Comparison of ENCODE assay signal across 9 cellular contexts in the genomic region with DNA sequence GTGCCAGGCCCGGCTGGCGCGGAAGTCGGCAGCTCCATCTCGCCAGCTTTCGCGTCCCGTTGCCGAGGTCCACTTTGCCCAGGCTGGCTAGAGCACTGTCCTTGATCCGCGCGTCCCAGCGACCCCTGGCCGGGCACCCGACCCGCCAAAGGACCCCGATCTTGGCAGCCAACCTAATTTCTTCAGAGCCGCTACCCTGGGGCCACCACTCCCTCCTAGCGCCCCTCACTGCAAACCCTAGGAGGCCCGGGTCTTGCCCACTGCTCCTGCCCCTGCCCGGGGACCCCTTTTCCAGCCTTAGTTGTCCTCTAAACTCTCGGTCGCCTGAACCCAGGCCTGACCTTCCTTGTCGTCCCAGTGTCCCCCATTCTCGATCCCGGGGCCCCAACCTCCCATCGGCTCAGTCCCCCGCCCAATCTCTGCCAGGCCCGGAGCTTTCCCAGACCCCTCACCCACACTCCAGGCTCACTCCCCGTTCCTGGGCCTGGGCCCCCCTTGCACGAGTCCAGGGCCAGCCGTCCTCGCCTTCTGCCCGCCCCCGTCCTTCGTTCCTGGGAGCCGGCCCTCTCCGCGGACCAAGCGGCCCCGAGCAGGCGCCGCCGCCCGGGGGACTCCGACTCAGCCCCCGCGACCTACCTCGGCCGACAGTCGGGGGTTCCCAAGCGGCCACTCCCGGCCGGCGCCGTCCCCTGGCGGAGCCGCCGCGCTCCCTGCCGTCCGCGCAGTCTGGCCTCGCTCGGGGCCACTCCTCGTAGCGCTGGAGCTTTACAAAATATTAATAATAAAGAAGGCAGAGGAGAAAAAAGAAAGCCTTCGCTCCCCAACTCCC. TPM values are rescaled to one million over a fixed set of nuclear protein-coding genes. Genes with fewer than 3 reads are reported as not detected.
A peak's percentile ranks its signal among the peaks of the same experiment; 100 is the strongest.
DNase-seq lines count a peak whose midpoint lies in the region; ATAC-seq and FAIRE-seq lines count a peak whose summit lies in the region.
"Had no signal": no experiment of that assay in that cellular context is flagged by ENCODE, and none has a peak within 500 bp of the region (broad histone marks: within the 10 kb centered on the region; RNA-seq: fewer than 3 reads in every experiment).

No MANE protein-coding gene starts in this region.

- H3K36me3 Mint-ChIP-seq in T-helper 1 cell treated with Interleukin-12 subunit alpha and Interleukin-12 subunit beta and Interleukin-4 antibody, amounts not matched to agents 30 μg/mL and 1 μg/mL, for 36 hours (ENCODE audit: low read depth), result peaks cover 2% of the 10 kb centered on the region
- H3K36me3 Mint-ChIP-seq in activated CD4-positive, alpha-beta memory T cell treated with anti-CD3 and anti-CD28 coated beads for 36 hours, result no peaks in the 10 kb centered on the region

- DNase-seq in T-helper 1 cell, result no peak
- no peak for DNase-seq in activated CD4-positive, alpha-beta memory T cell treated with anti-CD3 and anti-CD28 coated beads for 36 hours
- no peak for DNase-seq in stimulated activated naive CD8-positive, alpha-beta T cell treated with anti-CD3 and anti-CD28 coated beads, Interleukin-15, amount 100 ng/mL, for 72 hours
- DNase-seq in pons (ENCODE audit: low spot score), result no peak
- DNase-seq in globus pallidus (ENCODE audit: low spot score), result no peak
- DNase-seq in HTR-8/SVneo (ENCODE audit: insufficient read length, low spot score), result no peak
- DNase-seq: hippocampal formation had no signal

- H3K4me3 ChIP-seq in iPS-18c (ENCODE audit: insufficient read depth, low read depth, low read length), result peak overlapping the region; percentile 49

- peak overlapping the region; percentile 25 for H3K4me3 Mint-ChIP-seq in T-helper 1 cell treated with Interleukin-12 subunit alpha and Interleukin-12 subunit beta and Interleukin-4 antibody, amounts not matched to agents 30 μg/mL and 1 μg/mL, for 36 hours
- peak overlapping the region; percentile 13 for H3K4me3 Mint-ChIP-seq in activated CD4-positive, alpha-beta memory T cell treated with anti-CD3 and anti-CD28 coated beads for 36 hours
- H3K4me3 Mint-ChIP-seq in stimulated activated naive CD8-positive, alpha-beta T cell treated with anti-CD3 and anti-CD28 coated beads, Interleukin-15, amount 100 ng/mL, for 72 hours, result peak overlapping the region; percentile 63 to 71

- no peak for FAIRE-seq in HTR-8/SVneo (lab: Jason Lieb, UNC)

- H3K9me3 Mint-ChIP-seq in T-helper 1 cell treated with Interleukin-12 subunit alpha and Interleukin-12 subunit beta and Interleukin-4 antibody, amounts not matched to agents 30 μg/mL and 1 μg/mL, for 36 hours, result no peaks in the 10 kb centered on the region
- no peaks in the 10 kb centered on the region for H3K9me3 Mint-ChIP-seq in activated CD4-positive, alpha-beta memory T cell treated with anti-CD3 and anti-CD28 coated beads for 36 hours
- H3K9me3 Mint-ChIP-seq in stimulated activated naive CD8-positive, alpha-beta T cell treated with anti-CD3 and anti-CD28 coated beads, Interleukin-15, amount 100 ng/mL, for 72 hours, result no peaks in the 10 kb centered on the region

- peaks cover 11% of the 10 kb centered on the region for H3K4me1 Mint-ChIP-seq in T-helper 1 cell treated with Interleukin-12 subunit alpha and Interleukin-12 subunit beta and Interleukin-4 antibody, amounts not matched to agents 30 μg/mL and 1 μg/mL, for 36 hours (ENCODE audit: low read depth)
- H3K4me1 Mint-ChIP-seq in activated CD4-positive, alpha-beta memory T cell treated with anti-CD3 and anti-CD28 coated beads for 36 hours (ENCODE audit: low read depth), result peaks cover 24% of the 10 kb centered on the region
- peaks cover 35% of the 10 kb centered on the region for H3K4me1 Mint-ChIP-seq in stimulated activated naive CD8-positive, alpha-beta T cell treated with anti-CD3 and anti-CD28 coated beads, Interleukin-15, amount 100 ng/mL, for 72 hours

- H3K9me3 ChIP-seq in iPS-18c (ENCODE audit: control insufficient read depth, insufficient read depth, low read length), result peaks cover 3% of the 10 kb centered on the region

- POLR2A ChIA-PET in activated CD4-positive, alpha-beta memory T cell treated with anti-CD3 and anti-CD28 coated beads for 36 hours (lab: Charles Lee), result no interaction called here

- H3K27me3 Mint-ChIP-seq in T-helper 1 cell treated with Interleukin-12 subunit alpha and Interleukin-12 subunit beta and Interleukin-4 antibody, amounts not matched to agents 30 μg/mL and 1 μg/mL, for 36 hours (ENCODE audit: low read depth), result peaks cover 73% of the 10 kb centered on the region
- H3K27me3 Mint-ChIP-seq in activated CD4-positive, alpha-beta memory T cell treated with anti-CD3 and anti-CD28 coated beads for 36 hours, result peaks cover 68% of the 10 kb centered on the region
- H3K27me3 Mint-ChIP-seq in stimulated activated naive CD8-positive, alpha-beta T cell treated with anti-CD3 and anti-CD28 coated beads, Interleukin-15, amount 100 ng/mL, for 72 hours, result peaks cover 95% of the 10 kb centered on the region

- intact Hi-C loops in activated CD4-positive, alpha-beta memory T cell treated with anti-CD3 and anti-CD28 coated beads for 36 hours (cut with micrococcal nuclease), result loop anchor here (10.0 kb wide), 1 partner anchor 172 kb away; no protein-coding TSS in a partner anchor

- peak overlapping the region; percentile 55 for H3K27ac Mint-ChIP-seq in T-helper 1 cell treated with Interleukin-12 subunit alpha and Interleukin-12 subunit beta and Interleukin-4 antibody, amounts not matched to agents 30 μg/mL and 1 μg/mL, for 36 hours
- H3K27ac Mint-ChIP-seq in activated CD4-positive, alpha-beta memory T cell treated with anti-CD3 and anti-CD28 coated beads for 36 hours, result no peak overlapping the region
- no peak overlapping the region for H3K27ac Mint-ChIP-seq in stimulated activated naive CD8-positive, alpha-beta T cell treated with anti-CD3 and anti-CD28 coated beads, Interleukin-15, amount 100 ng/mL, for 72 hours

- ATAC-seq in stimulated activated naive CD8-positive, alpha-beta T cell treated with anti-CD3 and anti-CD28 coated beads, Interleukin-15, amount 100 ng/mL, for 72 hours, result no peak

- CTCF ChIA-PET in activated CD4-positive, alpha-beta memory T cell treated with anti-CD3 and anti-CD28 coated beads for 36 hours (lab: Charles Lee), result interaction anchor here (0.7 to 1.4 kb wide), 3 partner anchors 13 to 169 kb away, joined by 3 to 5 read pairs (median 3); no protein-coding TSS in a partner anchor

RNA-seq across cellular contexts. Expression of a gene that starts 0.7 kb away (rescaled TPM):
- not detected for total RNA-seq in activated CD4-positive, alpha-beta memory T cell treated with anti-CD3 and anti-CD28 coated beads for 36 hours

Comparison
In these comparisons a context has a peak if more than half of its experiments do, and no peak if none do; other contexts are left out.
1. H3K4me3 Mint-ChIP-seq: peak in every context shown above with its lines; median percentile 67 in stimulated activated naive CD8-positive, alpha-beta T cell treated with anti-CD3 and anti-CD28 coated beads, Interleukin-15, amount 100 ng/mL, for 72 hours; 25 in T-helper 1 cell treated with Interleukin-12 subunit alpha and Interleukin-12 subunit beta and Interleukin-4 antibody, amounts not matched to agents 30 μg/mL and 1 μg/mL, for 36 hours; 13 in activated CD4-positive, alpha-beta memory T cell treated with anti-CD3 and anti-CD28 coated beads for 36 hours.